Comparison of ENCODE assay signal across 26 cellular contexts in the genomic region with DNA sequence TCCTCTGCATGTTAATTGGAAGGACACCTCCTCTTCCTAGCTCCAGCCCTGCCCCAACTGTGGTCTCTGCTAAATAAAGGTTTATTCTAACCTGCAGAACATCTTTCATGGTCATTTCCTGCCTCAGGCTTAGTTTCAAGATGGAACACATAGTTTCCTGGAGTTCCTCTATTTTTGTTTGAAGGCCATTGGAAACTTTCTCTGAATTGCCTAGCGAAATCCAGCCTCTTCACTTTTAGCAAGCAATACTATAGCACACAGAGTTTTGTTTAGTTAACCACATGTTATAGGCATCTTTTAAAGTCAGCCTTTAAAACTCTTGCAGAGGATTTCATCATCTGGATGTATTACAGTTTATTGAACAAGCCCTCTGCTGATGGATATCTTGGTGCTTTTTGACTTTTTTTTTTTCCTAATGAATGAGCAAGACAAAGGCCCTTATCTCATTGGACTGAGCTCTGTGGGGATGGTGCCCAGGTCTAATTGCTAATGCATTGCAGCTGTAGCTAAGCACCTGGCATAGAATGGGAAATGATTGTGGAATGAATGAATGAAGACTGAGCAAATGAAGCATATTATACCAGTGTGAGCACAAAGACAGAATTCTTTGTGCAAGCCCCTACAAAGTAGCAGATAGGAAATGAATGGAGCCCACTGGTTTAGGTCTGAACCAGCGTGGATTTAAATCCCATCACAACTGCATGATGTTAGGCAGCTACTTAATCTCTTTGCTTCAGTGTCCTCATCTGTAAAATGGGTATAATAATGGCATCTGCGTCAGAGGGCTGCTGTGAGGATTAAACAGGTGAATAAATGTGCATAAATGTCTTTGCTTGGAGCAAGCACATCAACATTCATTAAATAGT.
DNase-seq lines count a peak whose midpoint lies in the region; ATAC-seq and TF ChIP-seq lines count a peak whose summit lies in the region.
"Had no signal": no experiment of that assay in that cellular context is flagged by ENCODE, and none has a peak within 500 bp of the region (broad histone marks: within the 10 kb centered on the region; RNA-seq: fewer than 3 reads in every experiment).

No MANE protein-coding gene starts in this region.

- H3K4me3 ChIP-seq in LNCaP clone FGC (ENCODE audit: low read depth, low read length), result no peak overlapping the region
- H3K4me3 ChIP-seq: prostate gland, sigmoid colon had no signal

- peaks cover 13% of the 10 kb centered on the region for H3K4me1 Mint-ChIP-seq in T-helper 2 cell treated with Interferon-gamma antibody and Interleukin-4, amounts not matched to agents 5 μg/mL and 100 μg/mL, for 36 hours (ENCODE audit: low read depth)
- H3K4me1 Mint-ChIP-seq: activated naive CD8-positive, alpha-beta T cell treated with anti-CD3 and anti-CD28 coated beads, Interleukin-2, amount 50 U/mL, for 24 hours; H9; stimulated activated memory B cell treated with anti-CD40 and anti-IgM and Interleukin-4, amounts not matched to agents 10 μg/mL and 1 μg/mL and 100 μg/mL, for 72 hours had no signal

- H3K36me3 Mint-ChIP-seq in T-helper 2 cell treated with Interferon-gamma antibody and Interleukin-4, amounts not matched to agents 5 μg/mL and 100 μg/mL, for 36 hours (ENCODE audit: low read depth), result no peaks in the 10 kb centered on the region
- H3K36me3 Mint-ChIP-seq: CD8-positive, alpha-beta T cell; mesothelial cell of epicardium had no signal

- H3K4me3 Mint-ChIP-seq in T-helper 2 cell treated with Interferon-gamma antibody and Interleukin-4, amounts not matched to agents 5 μg/mL and 100 μg/mL, for 36 hours, result peak overlapping the region; percentile 7
- H3K4me3 Mint-ChIP-seq: activated naive CD8-positive, alpha-beta T cell treated with anti-CD3 and anti-CD28 coated beads, Interleukin-2, amount 50 U/mL, for 24 hours; CD8-positive, alpha-beta T cell; H9; mesothelial cell of epicardium; naive thymus-derived CD4-positive, alpha-beta T cell; stimulated activated memory B cell treated with anti-CD40 and anti-IgM and Interleukin-4, amounts not matched to agents 10 μg/mL and 1 μg/mL and 100 μg/mL, for 72 hours had no signal

- H3K27ac Mint-ChIP-seq in T-helper 2 cell treated with Interferon-gamma antibody and Interleukin-4, amounts not matched to agents 5 μg/mL and 100 μg/mL, for 36 hours, result peak overlapping the region; percentile 17
- H3K27ac Mint-ChIP-seq: activated naive CD8-positive, alpha-beta T cell treated with anti-CD3 and anti-CD28 coated beads, Interleukin-2, amount 50 U/mL, for 24 hours; CD8-positive, alpha-beta T cell; H9; mesothelial cell of epicardium; naive thymus-derived CD4-positive, alpha-beta T cell; stimulated activated memory B cell treated with anti-CD40 and anti-IgM and Interleukin-4, amounts not matched to agents 10 μg/mL and 1 μg/mL and 100 μg/mL, for 72 hours had no signal

- TF ChIP-seq CTCF in LNCaP clone FGC (IDR thresholded peaks at IDR 0.05; ENCODE audit: control insufficient read depth, extremely low read depth, insufficient read depth), result no peak

- peaks cover 29% of the 10 kb centered on the region for H3K9me3 Mint-ChIP-seq in T-helper 2 cell treated with Interferon-gamma antibody and Interleukin-4, amounts not matched to agents 5 μg/mL and 100 μg/mL, for 36 hours

- DNase-seq in EH (ENCODE audit: low read depth) (peak; percentile 41), LNCaP clone FGC (ENCODE audit: low read depth) (peak; percentile 7), fibroblast of peridontal ligament (ENCODE audit: extremely low read depth) (peak; percentile 37), Kasumi-1 (lab: John Stamatoyannopoulos, UW) (no peak)
- no peak for DNase-seq in T-helper 2 cell treated with Interferon-gamma antibody and Interleukin-4, amounts not matched to agents 5 μg/mL and 100 μg/mL, for 36 hours (ENCODE audit: low spot score)
- DNase-seq: activated CD4-positive, alpha-beta T cell treated with anti-CD3 and anti-CD28 coated beads for 48 hours; activated CD8-positive, alpha-beta memory T cell treated with anti-CD3 and anti-CD28 coated beads for 24 hours; activated naive CD8-positive, alpha-beta T cell treated with anti-CD3 and anti-CD28 coated beads, Interleukin-2, amount 50 U/mL, for 24 hours; AML-193; brain microvascular endothelial cell; CD8-positive, alpha-beta T cell; effector CD4-positive, alpha-beta T cell; foreskin fibroblast; H9; head of caudate nucleus; Karpas-422; naive thymus-derived CD4-positive, alpha-beta T cell; NCI-H1048; nucleus accumbens; sigmoid colon; stimulated activated CD4-positive, alpha-beta T cell treated with anti-CD3 and anti-CD28 coated beads, Interleukin-4, amount 100 ng/mL, for 4 hours had no signal

- ATAC-seq in GM19455 (IDR thresholded peaks at IDR 0.05; ENCODE audit: unreplicated experiment) (no peak), HG03439 (IDR thresholded peaks at IDR 0.05; ENCODE audit: unreplicated experiment) (no peak)
- ATAC-seq: CD8-positive, alpha-beta T cell; naive thymus-derived CD4-positive, alpha-beta T cell; stimulated activated memory B cell treated with anti-CD40 and anti-IgM and Interleukin-4, amounts not matched to agents 10 μg/mL and 1 μg/mL and 100 μg/mL, for 72 hours had no signal

- peaks cover 26% of the 10 kb centered on the region for H3K27me3 Mint-ChIP-seq in T-helper 2 cell treated with Interferon-gamma antibody and Interleukin-4, amounts not matched to agents 5 μg/mL and 100 μg/mL, for 36 hours (ENCODE audit: low read depth)

Comparison
In these comparisons a context has a peak if more than half of its experiments do, and no peak if none do; other contexts are left out.
1. DNase-seq: peak in EH (single experiment), LNCaP clone FGC (single experiment) and fibroblast of peridontal ligament (single experiment); none in T-helper 2 cell treated with Interferon-gamma antibody and Interleukin-4, amounts not matched to agents 5 μg/mL and 100 μg/mL, for 36 hours (single experiment) and Kasumi-1 (0 of 2).